8 cellular contexts compared by ENCODE assay signal in the genomic region with DNA sequence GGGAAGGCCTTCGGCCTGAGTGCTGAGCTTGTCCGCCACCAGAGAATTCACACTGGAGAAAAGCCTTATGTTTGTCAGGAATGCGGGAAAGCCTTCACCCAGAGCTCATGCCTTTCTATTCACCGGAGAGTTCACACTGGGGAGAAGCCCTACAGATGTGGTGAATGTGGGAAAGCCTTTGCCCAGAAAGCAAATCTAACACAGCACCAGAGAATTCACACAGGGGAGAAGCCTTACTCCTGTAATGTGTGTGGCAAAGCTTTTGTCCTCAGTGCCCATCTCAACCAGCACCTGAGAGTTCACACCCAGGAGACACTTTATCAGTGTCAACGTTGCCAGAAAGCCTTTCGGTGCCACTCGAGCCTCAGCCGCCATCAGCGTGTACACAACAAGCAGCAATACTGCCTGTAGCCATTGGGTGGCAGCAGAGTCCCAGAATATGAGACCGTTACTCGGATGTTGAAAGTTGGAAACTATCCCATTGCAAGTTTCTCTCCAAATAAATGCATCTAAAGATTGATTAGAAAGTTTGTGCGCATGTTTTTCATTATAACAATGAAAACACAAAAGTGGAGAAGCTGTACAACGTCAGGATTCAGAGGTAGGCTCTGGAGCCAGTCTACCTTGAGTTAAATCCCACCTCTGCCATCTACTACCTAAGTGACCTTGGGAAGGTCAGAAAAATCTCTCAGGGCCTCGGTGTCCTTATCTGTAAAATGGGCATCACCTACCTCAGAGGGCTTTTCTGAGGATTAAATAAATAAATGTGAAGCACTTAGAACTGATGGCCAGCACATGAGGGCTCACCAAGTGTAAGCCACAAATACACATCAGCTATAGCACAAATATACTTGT. TPM values are rescaled to one million over a fixed set of nuclear protein-coding genes. Genes with fewer than 3 reads are reported as not detected.
A peak's percentile ranks its signal among the peaks of the same experiment; 100 is the strongest.
DNase-seq lines count a peak whose midpoint lies in the region; ATAC-seq and TF ChIP-seq lines count a peak whose summit lies in the region.

No MANE protein-coding gene starts in this region.

- TF ChIP-seq RAD21 in liver (IDR thresholded peaks at IDR 0.05) = peak; percentile 63 to 73

- intact Hi-C loops in body of pancreas (cut with DNase I) = no loop called here

- H3K27me3 ChIP-seq in body of pancreas (no peaks in the 10 kb centered on the region), liver (ENCODE audit: control insufficient read depth in 4 of 4, insufficient read depth in 4 of 4, low read length in 3 of 4) (no peaks in the 10 kb centered on the region)

- peaks cover 10% of the 10 kb centered on the region for H3K4me1 ChIP-seq in body of pancreas
- no peaks in the 10 kb centered on the region for H3K4me1 ChIP-seq in liver (ENCODE audit: control insufficient read depth in 4 of 4, insufficient read depth in 4 of 4, low read length in 3 of 4)

- no peak overlapping the region for H3K9ac ChIP-seq in liver (ENCODE audit: low read depth in 1 of 2, low read length in 2 of 2)

- H3K27ac ChIP-seq in body of pancreas (no peak overlapping the region), liver (ENCODE audit: low read depth in 1 of 2, low read length in 2 of 2) (no peak overlapping the region)

- TF ChIP-seq POLR2A in body of pancreas (IDR thresholded peaks at IDR 0.05) = no peak

- DNase-seq in NK-92 treated with Interleukin-12 subunit alpha and Interleukin-12 subunit beta, amount 100 ng/mL, for 24 hours (lab: John Stamatoyannopoulos, UW) = peak; percentile 9
- DNase-seq in NK-92 (lab: John Stamatoyannopoulos, UW; ENCODE audit: unreplicated experiment) = no peak
- DNase-seq in SW480 (ENCODE audit: low spot score) = peak; percentile 28
- DNase-seq in body of pancreas = peak; percentile 45 to 72 (median 65)
- peak; percentile 11 to 22 for DNase-seq in stimulated activated CD8-positive, alpha-beta memory T cell treated with anti-CD3 and anti-CD28 coated beads, Interleukin-15, amount 100 ng/mL, for 48 hours (ENCODE audit: low read depth in 2 of 2)

- 59 to 67% methylated on average over 11 to 14 of the region's 14 CpGs for WGBS in body of pancreas, 2 donors
- WGBS in liver = 83% methylated on average over 14 of the region's 14 CpGs

- ATAC-seq in body of pancreas (no peak), GM19463 (IDR thresholded peaks at IDR 0.05; ENCODE audit: unreplicated experiment) (no peak), GM18519 (IDR thresholded peaks at IDR 0.05; ENCODE audit: low FRiP score, unreplicated experiment) (no peak)

- TF ChIP-seq CTCF in body of pancreas (IDR thresholded peaks at IDR 0.05) (peak; percentile 19 to 67 (median 52)), liver (IDR thresholded peaks at IDR 0.05; ENCODE audit: low read depth, low read length, missing input control) (peak; percentile 47)

- H3K9me3 ChIP-seq in body of pancreas = peaks cover 0 to 38% (median 0%) of the 10 kb centered on the region in 3 donors
- peaks cover 40 to 70% (median 65%) of the 10 kb centered on the region in 4 donors for H3K9me3 ChIP-seq in liver (ENCODE audit: control insufficient read depth in 4 of 4, low read length in 3 of 4)

- H3K4me3 ChIP-seq in body of pancreas (no peak overlapping the region), liver (ENCODE audit: low read depth in 1 of 3, low read length in 3 of 3) (peak overlapping the region in 2 of 3 donors; percentile 8 to 16)

- H3K36me3 ChIP-seq in body of pancreas (replicated peaks in 1 of 2; ENCODE audit: insufficient read depth in 1 of 2, low read depth in 2 of 2) (peaks cover 26 to 32% of the 10 kb centered on the region in 2 donors), liver (ENCODE audit: control insufficient read depth in 4 of 4, insufficient read depth in 3 of 4, low read depth in 1 of 4, low read length in 3 of 4) (peaks cover 33 to 54% (median 52%) of the 10 kb centered on the region in 4 donors)

TF ChIP-seq in liver, 16 proteins besides CTCF, POLR2A, EP300 and RAD21:
- TF ChIP-seq SP1 (IDR thresholded peaks at IDR 0.05) = no peak
- TF ChIP-seq GABPA (IDR thresholded peaks at IDR 0.05 in 1 of 2, conservative IDR thresholded peaks at IDR 0.05 in 1 of 2) = no peak
- TF ChIP-seq RXRA (IDR thresholded peaks at IDR 0.05) = no peak
- no peak for TF ChIP-seq HNF4A (conservative IDR thresholded peaks at IDR 0.05)
- TF ChIP-seq HNF4G (IDR thresholded peaks at IDR 0.05) = no peak
- TF ChIP-seq, protein P1, sequence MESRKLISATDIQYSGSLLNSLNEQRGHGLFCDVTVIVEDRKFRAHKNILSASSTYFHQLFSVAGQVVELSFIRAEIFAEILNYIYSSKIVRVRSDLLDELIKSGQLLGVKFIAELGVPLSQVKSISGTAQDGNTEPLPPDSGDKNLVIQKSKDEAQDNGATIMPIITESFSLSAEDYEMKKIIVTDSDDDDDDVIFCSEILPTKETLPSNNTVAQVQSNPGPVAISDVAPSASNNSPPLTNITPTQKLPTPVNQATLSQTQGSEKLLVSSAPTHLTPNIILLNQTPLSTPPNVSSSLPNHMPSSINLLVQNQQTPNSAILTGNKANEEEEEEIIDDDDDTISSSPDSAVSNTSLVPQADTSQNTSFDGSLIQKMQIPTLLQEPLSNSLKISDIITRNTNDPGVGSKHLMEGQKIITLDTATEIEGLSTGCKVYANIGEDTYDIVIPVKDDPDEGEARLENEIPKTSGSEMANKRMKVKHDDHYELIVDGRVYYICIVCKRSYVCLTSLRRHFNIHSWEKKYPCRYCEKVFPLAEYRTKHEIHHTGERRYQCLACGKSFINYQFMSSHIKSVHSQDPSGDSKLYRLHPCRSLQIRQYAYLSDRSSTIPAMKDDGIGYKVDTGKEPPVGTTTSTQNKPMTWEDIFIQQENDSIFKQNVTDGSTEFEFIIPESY (IDR thresholded peaks at IDR 0.05) = no peak
- TF ChIP-seq, protein P2, sequence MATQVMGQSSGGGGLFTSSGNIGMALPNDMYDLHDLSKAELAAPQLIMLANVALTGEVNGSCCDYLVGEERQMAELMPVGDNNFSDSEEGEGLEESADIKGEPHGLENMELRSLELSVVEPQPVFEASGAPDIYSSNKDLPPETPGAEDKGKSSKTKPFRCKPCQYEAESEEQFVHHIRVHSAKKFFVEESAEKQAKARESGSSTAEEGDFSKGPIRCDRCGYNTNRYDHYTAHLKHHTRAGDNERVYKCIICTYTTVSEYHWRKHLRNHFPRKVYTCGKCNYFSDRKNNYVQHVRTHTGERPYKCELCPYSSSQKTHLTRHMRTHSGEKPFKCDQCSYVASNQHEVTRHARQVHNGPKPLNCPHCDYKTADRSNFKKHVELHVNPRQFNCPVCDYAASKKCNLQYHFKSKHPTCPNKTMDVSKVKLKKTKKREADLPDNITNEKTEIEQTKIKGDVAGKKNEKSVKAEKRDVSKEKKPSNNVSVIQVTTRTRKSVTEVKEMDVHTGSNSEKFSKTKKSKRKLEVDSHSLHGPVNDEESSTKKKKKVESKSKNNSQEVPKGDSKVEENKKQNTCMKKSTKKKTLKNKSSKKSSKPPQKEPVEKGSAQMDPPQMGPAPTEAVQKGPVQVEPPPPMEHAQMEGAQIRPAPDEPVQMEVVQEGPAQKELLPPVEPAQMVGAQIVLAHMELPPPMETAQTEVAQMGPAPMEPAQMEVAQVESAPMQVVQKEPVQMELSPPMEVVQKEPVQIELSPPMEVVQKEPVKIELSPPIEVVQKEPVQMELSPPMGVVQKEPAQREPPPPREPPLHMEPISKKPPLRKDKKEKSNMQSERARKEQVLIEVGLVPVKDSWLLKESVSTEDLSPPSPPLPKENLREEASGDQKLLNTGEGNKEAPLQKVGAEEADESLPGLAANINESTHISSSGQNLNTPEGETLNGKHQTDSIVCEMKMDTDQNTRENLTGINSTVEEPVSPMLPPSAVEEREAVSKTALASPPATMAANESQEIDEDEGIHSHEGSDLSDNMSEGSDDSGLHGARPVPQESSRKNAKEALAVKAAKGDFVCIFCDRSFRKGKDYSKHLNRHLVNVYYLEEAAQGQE (IDR thresholded peaks at IDR 0.05) = no peak
- TF ChIP-seq TAF1 (conservative IDR thresholded peaks at IDR 0.05) = no peak
- TF ChIP-seq, protein P3, sequence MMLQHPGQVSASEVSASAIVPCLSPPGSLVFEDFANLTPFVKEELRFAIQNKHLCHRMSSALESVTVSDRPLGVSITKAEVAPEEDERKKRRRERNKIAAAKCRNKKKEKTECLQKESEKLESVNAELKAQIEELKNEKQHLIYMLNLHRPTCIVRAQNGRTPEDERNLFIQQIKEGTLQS (IDR thresholded peaks at IDR 0.05) = no peak
- TF ChIP-seq NR2F2 (IDR thresholded peaks at IDR 0.05) = no peak
- no peak for TF ChIP-seq JUND (IDR thresholded peaks at IDR 0.05)

RNA-seq across cellular contexts. Expression of a gene that starts 21.1 kb away (rescaled TPM):
- total RNA-seq in body of pancreas (1 to 10 TPM; 4.9 to 5.4 TPM), liver (1 to 10 TPM; 3.6 to 4.0 TPM)
- 1 to 10 TPM in 1 of 2 donors, under 1 TPM in 1; 0.92 to 1.9 TPM for polyA plus RNA-seq in liver

RNA-seq across cellular contexts. Expression of a gene that starts 21.7 kb away (rescaled TPM):
- total RNA-seq in body of pancreas = 10 to 100 TPM; 32.7 to 33.3 TPM
- 10 to 100 TPM; 16.2 to 23.0 TPM for total RNA-seq in liver
- 10 to 100 TPM; 17.7 to 23.6 TPM for polyA plus RNA-seq in liver

Comparison
In these comparisons a context has a peak if more than half of its experiments do, and no peak if none do; other contexts are left out.
1. H3K4me3 ChIP-seq: peak in liver (2 of 3); none in body of pancreas (0 of 2).